1 cellular context compared by ENCODE assay signal in genomic region chr11:89508544-89508943, GRCh38.
TF ChIP-seq lines count a peak whose summit lies in the region.

No MANE protein-coding gene starts in this region.

TF ChIP-seq in IMR-90, 13 proteins besides CTCF, POLR2A, EP300 and RAD21 (continued from another document):
- TF ChIP-seq ELK1 (IDR thresholded peaks at IDR 0.05; ENCODE audit: borderline replicate concordance, low read depth, low read length), result no peak
